Comparison of ENCODE assay signal across 8 cellular contexts in the genomic region with DNA sequence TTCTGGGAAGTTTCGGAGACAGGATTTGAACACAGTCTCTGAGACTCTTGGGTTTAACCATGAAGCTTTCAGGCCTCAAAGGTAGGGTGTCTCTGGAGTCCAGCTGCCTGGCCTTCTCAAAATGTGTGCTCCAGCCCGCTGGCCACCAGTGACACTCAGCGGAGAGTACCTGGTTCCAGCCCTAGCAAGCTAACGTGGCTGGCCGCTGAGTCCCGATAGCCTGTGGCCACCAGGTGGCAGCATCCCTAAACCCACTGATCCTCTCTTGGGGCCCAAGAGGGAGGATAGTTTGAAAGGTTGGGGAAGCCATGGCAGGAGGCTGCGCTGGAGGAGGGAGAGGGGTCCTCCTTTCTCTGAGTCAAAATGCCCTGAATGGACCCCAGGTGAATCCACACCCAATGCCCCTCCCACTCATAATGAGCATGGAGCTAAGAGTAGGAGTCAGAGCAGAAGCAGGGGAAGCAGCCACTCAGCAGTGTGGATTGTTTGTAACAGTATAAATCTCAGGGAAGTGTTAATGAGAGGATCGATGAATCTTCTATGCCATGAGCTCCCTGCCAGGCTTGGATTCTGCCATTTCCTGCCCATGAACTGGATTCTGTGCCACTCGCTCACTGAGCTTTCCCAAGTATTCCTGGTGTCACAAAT. TPM values are rescaled to one million over a fixed set of nuclear protein-coding genes. Genes with fewer than 3 reads are reported as not detected.
A peak's percentile ranks its signal among the peaks of the same experiment; 100 is the strongest.
DNase-seq lines count a peak whose midpoint lies in the region; ATAC-seq, FAIRE-seq and TF ChIP-seq lines count a peak whose summit lies in the region.

No MANE protein-coding gene starts in this region.

- FAIRE-seq in pancreas (lab: Jason Lieb, UNC), result no peak

- intact Hi-C loops in pancreas (cut with DNase I) (no loop called here), vagina (cut with DNase I) (no loop called here)

- no peaks in the 10 kb centered on the region for H3K27me3 ChIP-seq in CD4-positive, CD25-positive, alpha-beta regulatory T cell (ENCODE audit: control insufficient read depth, insufficient read depth, low read length)
- H3K27me3 ChIP-seq in pancreas (no peaks in the 10 kb centered on the region), vagina (no peaks in the 10 kb centered on the region)

- peak in 1 of 2 donors; percentile 41 for ATAC-seq in CD4-positive, CD25-positive, alpha-beta regulatory T cell (ENCODE audit: low read depth in 2 of 2)
- ATAC-seq in GM19351 (IDR thresholded peaks at IDR 0.05; ENCODE audit: unreplicated experiment), result peak; percentile 54
- ATAC-seq in HG03558 (IDR thresholded peaks at IDR 0.05; ENCODE audit: extremely low read depth, unreplicated experiment), result peak; percentile 56
- peak; percentile 48 to 82 (median 75) for ATAC-seq in pancreas

- DNase-seq in CD4-positive, CD25-positive, alpha-beta regulatory T cell, result peak in 2 of 3 donors; percentile 34 to 60
- peak; percentile 23 for DNase-seq in OCI-M2 (lab: John Stamatoyannopoulos, UW; ENCODE audit: unreplicated experiment)
- peak; percentile 76 to 77 for DNase-seq in activated T-cell treated with anti-CD3 and anti-CD28 coated beads, Interleukin-2, amount 50 U/mL, for 48 hours
- DNase-seq in fibroblast of villous mesenchyme (ENCODE audit: low read depth), result peak; percentile 42
- DNase-seq in pancreas, result peak; percentile 15 to 82 (median 61)
- no peak for DNase-seq in vagina (ENCODE audit: extremely low spot score in 2 of 2)

- H3K36me3 Mint-ChIP-seq in CD4-positive, CD25-positive, alpha-beta regulatory T cell, result no peaks in the 10 kb centered on the region

- no peak for TF ChIP-seq POLR2A in vagina (IDR thresholded peaks at IDR 0.05)

- no peak overlapping the region for H3K27ac Mint-ChIP-seq in CD4-positive, CD25-positive, alpha-beta regulatory T cell

- H3K9me3 Mint-ChIP-seq in CD4-positive, CD25-positive, alpha-beta regulatory T cell, result peaks cover 0 to 1% (median 0%) of the 10 kb centered on the region in 7 donors

- H3K4me1 Mint-ChIP-seq in CD4-positive, CD25-positive, alpha-beta regulatory T cell, result peaks cover 0 to 3% (median 0%) of the 10 kb centered on the region in 4 donors

- H3K4me3 Mint-ChIP-seq in CD4-positive, CD25-positive, alpha-beta regulatory T cell, result no peak overlapping the region

- H3K27me3 Mint-ChIP-seq in CD4-positive, CD25-positive, alpha-beta regulatory T cell, result peaks cover 36% of the 10 kb centered on the region

- peak; percentile 85 for TF ChIP-seq CTCF in fibroblast of villous mesenchyme (IDR thresholded peaks at IDR 0.05; ENCODE audit: insufficient read depth, low read depth, low read length)
- peak; percentile 60 to 72 (median 62) for TF ChIP-seq CTCF in pancreas (IDR thresholded peaks at IDR 0.05)
- TF ChIP-seq CTCF in vagina (IDR thresholded peaks at IDR 0.05), result peak in 2 of 3 experiments; percentile 31 to 42

- no peak overlapping the region for H3K4me3 ChIP-seq in CD4-positive, CD25-positive, alpha-beta regulatory T cell (ENCODE audit: low read depth, low read length)
- H3K4me3 ChIP-seq in fibroblast of villous mesenchyme (ENCODE audit: low read depth, low read length), result no peak overlapping the region
- H3K4me3 ChIP-seq in pancreas, result no peak overlapping the region
- H3K4me3 ChIP-seq in vagina, result no peak overlapping the region

- H3K27ac ChIP-seq in CD4-positive, CD25-positive, alpha-beta regulatory T cell (ENCODE audit: insufficient read depth, low read length, poor library complexity, severe bottlenecking), result no peak overlapping the region
- no peak overlapping the region for H3K27ac ChIP-seq in pancreas
- H3K27ac ChIP-seq in vagina, result no peak overlapping the region

- no peaks in the 10 kb centered on the region for H3K36me3 ChIP-seq in CD4-positive, CD25-positive, alpha-beta regulatory T cell (ENCODE audit: control insufficient read depth, insufficient read depth, low read length)
- H3K36me3 ChIP-seq in pancreas (no peaks in the 10 kb centered on the region), vagina (no peaks in the 10 kb centered on the region)

- H3K9me3 ChIP-seq in CD4-positive, CD25-positive, alpha-beta regulatory T cell (ENCODE audit: control insufficient read depth in 2 of 2, low read length in 2 of 2), result no peaks in the 10 kb centered on the region
- no peaks in the 10 kb centered on the region for H3K9me3 ChIP-seq in pancreas
- no peaks in the 10 kb centered on the region for H3K9me3 ChIP-seq in vagina

- no peaks in the 10 kb centered on the region for H3K4me1 ChIP-seq in CD4-positive, CD25-positive, alpha-beta regulatory T cell (ENCODE audit: control insufficient read depth, insufficient read depth, low read length, poor library complexity, severe bottlenecking)
- no peaks in the 10 kb centered on the region for H3K4me1 ChIP-seq in pancreas
- H3K4me1 ChIP-seq in vagina, result peaks cover 6% of the 10 kb centered on the region

- WGBS in pancreas, 2 donors, result 37 to 39% methylated on average over 9 of the region's 9 CpGs

RNA-seq across cellular contexts. Expression of gene TIFAB, which starts 5.4 kb away (rescaled TPM):
- total RNA-seq in CD4-positive, CD25-positive, alpha-beta regulatory T cell, result not detected
- polyA plus RNA-seq in CD4-positive, CD25-positive, alpha-beta regulatory T cell, result not detected
- not detected in 2 replicates for total RNA-seq in fibroblast of villous mesenchyme
- under 1 TPM in 2 of 6 donors, not detected in 4; 0.12 to 0.21 TPM for total RNA-seq in pancreas
- polyA plus RNA-seq in pancreas, result not detected
- not detected for total RNA-seq in vagina

RNA-seq across cellular contexts. Expression of gene DCANP1, which starts 10.4 kb away (rescaled TPM):
- not detected for total RNA-seq in CD4-positive, CD25-positive, alpha-beta regulatory T cell
- not detected for polyA plus RNA-seq in CD4-positive, CD25-positive, alpha-beta regulatory T cell
- total RNA-seq in fibroblast of villous mesenchyme (not detected in 2 replicates), pancreas (not detected), vagina (not detected)
- polyA plus RNA-seq in pancreas, result not detected

RNA-seq across cellular contexts. Expression of gene MACROH2A1, which starts 58.5 kb away (rescaled TPM):
- 139 TPM for total RNA-seq in CD4-positive, CD25-positive, alpha-beta regulatory T cell
- 100 to 1,000 TPM; 126 to 161 (median 148) TPM for polyA plus RNA-seq in CD4-positive, CD25-positive, alpha-beta regulatory T cell
- total RNA-seq in fibroblast of villous mesenchyme (161 and 171 TPM in 2 replicates), pancreas (10 to 100 TPM; 25.7 to 72.1 (median 36.5) TPM), vagina (190 TPM)
- 10 to 100 TPM; 50.6 to 69.6 TPM for polyA plus RNA-seq in pancreas

Comparison
In these comparisons a context has a peak if more than half of its experiments do, and no peak if none do; other contexts are left out.
1. DNase-seq: peak in CD4-positive, CD25-positive, alpha-beta regulatory T cell (2 of 3), OCI-M2 (single experiment), activated T-cell treated with anti-CD3 and anti-CD28 coated beads, Interleukin-2, amount 50 U/mL, for 48 hours (2 of 2), fibroblast of villous mesenchyme (single experiment) and pancreas (6 of 6); none in vagina (0 of 2).
2. Peak in every context shown above with its lines, with median percentiles within 50 percentile points of each other: CTCF ChIP-seq.